ENCODE assay signal across 16 cellular contexts in genomic region chr22:43381693-43382092, GRCh38. TPM values are rescaled to one million over a fixed set of nuclear protein-coding genes. Genes with fewer than 3 reads are reported as not detected.
DNase-seq lines count a peak whose midpoint lies in the region; TF ChIP-seq lines count a peak whose summit lies in the region.
"Had no signal": no experiment of that assay in that cellular context is flagged by ENCODE, and none has a peak within 500 bp of the region (broad histone marks: within the 10 kb centered on the region; RNA-seq: fewer than 3 reads in every experiment).

No MANE protein-coding gene starts in this region.

- H3K36me3 Mint-ChIP-seq in type B pancreatic cell, result peaks cover 1% of the 10 kb centered on the region

- no peaks in the 10 kb centered on the region for H3K9me3 Mint-ChIP-seq in type B pancreatic cell
- H3K9me3 Mint-ChIP-seq: central memory CD8-positive, alpha-beta T cell had no signal

- H3K27ac Mint-ChIP-seq in type B pancreatic cell, result no peak overlapping the region

- peaks cover 36% of the 10 kb centered on the region for H3K27me3 Mint-ChIP-seq in type B pancreatic cell

- peaks cover 18% of the 10 kb centered on the region for H3K4me1 Mint-ChIP-seq in type B pancreatic cell (ENCODE audit: unreplicated experiment)

- TF ChIP-seq CTCF in GM12865 (IDR thresholded peaks at IDR 0.05; ENCODE audit: insufficient read depth, low read depth, low read length, missing control alignments) (no peak), type B pancreatic cell (conservative IDR thresholded peaks at IDR 0.05) (no peak)

- H3K4me3 Mint-ChIP-seq in type B pancreatic cell, result no peak overlapping the region
- H3K4me3 Mint-ChIP-seq: central memory CD8-positive, alpha-beta T cell had no signal

- DNase-seq in AML-193 (lab: John Stamatoyannopoulos, UW) (peak; percentile 38 to 48), GM12865 (ENCODE audit: low read depth) (peak; percentile 81), NOMO-1 (lab: John Stamatoyannopoulos, UW; ENCODE audit: unreplicated experiment in 2 of 2) (peak; percentile 16 to 77), dermis blood vessel endothelial cell (peak; percentile 43), type B pancreatic cell (ENCODE audit: extremely low spot score, unreplicated experiment) (no peak), NCI-H1105 treated with DMSO at 0.1 percent for 48 hours (lab: John Stamatoyannopoulos, UW) (no peak), NCI-H446 treated with DMSO at 0.1 percent for 48 hours (lab: John Stamatoyannopoulos, UW) (no peak), EL (no peak)
- DNase-seq: midbrain; nucleus accumbens; stimulated activated naive CD4-positive, alpha-beta T cell; upper lobe of right lung had no signal

- H3K4me3 ChIP-seq in GM12865 (ENCODE audit: low read depth, low read length), result no peak overlapping the region
- H3K4me3 ChIP-seq: K562, upper lobe of right lung had no signal

RNA-seq across cellular contexts. Expression of gene MPPED1, which starts 30.1 kb away (rescaled TPM):
- total RNA-seq in dermis blood vessel endothelial cell (not detected in 2 replicates), type B pancreatic cell (ENCODE audit: low replicate concordance) (0.83 and 1.2 TPM in 2 replicates)
- total RNA-seq: K562, kidney epithelial cell, NCI-H460, upper lobe of right lung had no signal

RNA-seq across cellular contexts. Expression of gene SCUBE1, which starts 38.5 kb away (rescaled TPM):
- total RNA-seq in dermis blood vessel endothelial cell (0.42 TPM in 1 of 2 replicates, not detected in the other), type B pancreatic cell (ENCODE audit: low replicate concordance) (1.8 and 42.8 TPM in 2 replicates)

Comparison
In these comparisons a context has a peak if more than half of its experiments do, and no peak if none do; other contexts are left out.
1. DNase-seq: peak in AML-193 (2 of 2), GM12865 (single experiment), NOMO-1 (2 of 2) and dermis blood vessel endothelial cell (single experiment); none in type B pancreatic cell (single experiment), NCI-H1105 treated with DMSO at 0.1 percent for 48 hours (single experiment), NCI-H446 treated with DMSO at 0.1 percent for 48 hours (single experiment) and EL (single experiment).